In the genomic region with DNA sequence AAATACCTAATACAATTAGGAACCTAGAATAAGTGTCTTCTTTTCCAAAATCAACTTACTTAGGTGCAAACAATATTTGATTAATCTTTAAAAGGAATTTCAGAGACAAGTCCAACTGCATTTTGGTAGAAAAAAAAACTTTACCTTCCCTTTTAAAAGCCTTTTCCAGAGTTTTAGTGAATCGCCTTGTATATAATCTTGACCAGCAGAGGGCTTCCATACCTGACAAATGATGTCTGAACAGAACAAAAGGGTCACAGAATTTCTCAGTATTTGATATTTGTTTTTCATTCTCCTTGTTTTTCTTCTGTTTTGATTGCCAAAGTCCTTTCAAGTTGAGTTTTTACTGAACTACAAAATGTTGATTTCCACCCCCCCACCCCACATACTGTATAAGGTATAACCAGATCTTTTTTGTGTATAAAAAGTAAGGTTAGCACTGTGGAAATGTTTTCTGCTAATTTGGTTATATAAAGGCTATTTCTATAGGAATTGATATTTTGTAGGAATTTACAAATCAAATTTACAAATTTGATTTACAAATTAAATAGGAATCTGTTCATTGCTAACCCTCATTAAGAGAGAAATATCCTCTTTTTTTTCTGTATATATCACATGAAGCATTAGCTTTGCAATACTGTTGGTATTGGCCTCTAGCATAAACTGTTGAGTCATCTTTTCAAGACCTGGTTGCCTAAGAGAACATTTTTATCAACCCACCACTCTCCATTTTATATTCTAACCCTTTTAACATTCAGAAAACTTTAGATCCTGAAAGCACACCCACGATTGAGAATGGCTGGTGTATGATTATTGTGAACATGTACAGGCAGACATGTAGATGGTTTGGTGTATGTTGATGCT, we compare ENCODE assay signal across 1 cellular context.
TF ChIP-seq lines count a peak whose summit lies in the region.

No MANE protein-coding gene starts in this region.

TF ChIP-seq in H1, 55 proteins besides CTCF, POLR2A, EP300 and RAD21 (continued from another document):
- TF ChIP-seq MAX (IDR thresholded peaks at IDR 0.05) = no peak
- no peak for TF ChIP-seq TCF12 (IDR thresholded peaks at IDR 0.05; ENCODE audit: low read depth, low read length)
